1 cellular context compared by ENCODE assay signal in the genomic region with DNA sequence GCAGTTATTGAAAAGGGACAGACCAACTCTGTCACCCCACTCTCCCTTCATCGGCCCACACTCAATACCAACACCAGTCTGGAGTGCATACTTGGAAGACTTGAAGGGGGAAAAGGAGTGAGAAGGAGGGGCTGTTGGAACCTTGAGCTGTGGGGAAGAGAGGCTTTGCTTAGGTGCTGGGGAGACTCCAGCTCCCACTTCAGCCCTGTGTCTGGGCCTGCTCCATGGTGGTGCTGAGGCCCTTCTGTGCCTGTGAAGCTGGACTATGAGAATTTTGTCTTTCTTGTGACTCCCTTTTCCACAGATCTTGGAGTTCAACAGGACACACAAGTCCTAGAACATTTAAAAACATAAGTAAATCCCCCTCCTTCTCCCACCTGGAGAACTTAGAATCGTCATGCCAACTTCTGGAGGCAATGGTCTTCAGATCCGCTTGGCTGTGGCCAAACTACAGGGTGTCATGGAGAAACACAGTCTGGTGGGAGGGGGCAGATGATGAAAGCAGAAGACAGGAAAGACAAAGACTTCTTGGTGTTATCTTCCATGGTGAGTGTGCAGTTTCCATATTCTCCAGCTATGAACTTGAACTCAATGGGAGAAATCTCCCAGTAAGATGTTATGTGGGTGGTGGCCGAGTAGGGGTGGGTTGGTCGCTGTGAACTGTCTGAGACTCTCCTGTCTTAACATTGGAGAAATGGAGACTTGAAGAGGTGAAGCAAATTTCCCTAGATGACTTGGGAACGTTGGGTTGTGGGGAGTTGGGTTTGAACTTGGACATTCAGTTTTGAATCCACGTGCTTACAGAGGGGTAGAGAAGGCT.
TF ChIP-seq lines count a peak whose summit lies in the region.

No MANE protein-coding gene starts in this region.

TF ChIP-seq in K562, 482 proteins besides CTCF, POLR2A, EP300 and RAD21 (continued from another document and continues in another):
- TF ChIP-seq HNRNPLL (IDR thresholded peaks at IDR 0.05; ENCODE audit: low read depth, low read length, poor library complexity, severe bottlenecking) = no peak
- no peak for TF ChIP-seq KDM5B (IDR thresholded peaks at IDR 0.05; ENCODE audit: insufficient replicate concordance, low read depth, low read length)
- TF ChIP-seq SUPT5H (IDR thresholded peaks at IDR 0.05) = no peak
- peak; percentile 96 for TF ChIP-seq ZNF584 (CRISPR knock-in tag; IDR thresholded peaks at IDR 0.05; ENCODE audit: low read depth)
- TF ChIP-seq ZNF583 (CRISPR knock-in tag; IDR thresholded peaks at IDR 0.05) = peak; percentile 64; the same call in 1 of the 2 replicates
- no peak for TF ChIP-seq ZHX1 (conservative IDR thresholded peaks at IDR 0.05; ENCODE audit: low read length)
- no peak for TF ChIP-seq FOXM1 (IDR thresholded peaks at IDR 0.05; ENCODE audit: low read depth)
- TF ChIP-seq FOXM1 (CRISPR knock-in tag; IDR thresholded peaks at IDR 0.05; ENCODE audit: low read depth) = no peak
- TF ChIP-seq NRF1 (conservative IDR thresholded peaks at IDR 0.05 in 1 of 2, IDR thresholded peaks at IDR 0.05 in 1 of 2) = peak in 1 of 2 experiments; percentile 10; a peak in 1 of 4 replicates
- 0 out of 2 replicates have a peak, but pooled peaks have one; percentile 60 for TF ChIP-seq MTA1 (IDR thresholded peaks at IDR 0.05; ENCODE audit: borderline replicate concordance)
- no peak for TF ChIP-seq ZNF699 (CRISPR knock-in tag; IDR thresholded peaks at IDR 0.05; ENCODE audit: insufficient replicate concordance)
- no peak for TF ChIP-seq ZNF263 (CRISPR knock-in tag; IDR thresholded peaks at IDR 0.05; ENCODE audit: borderline replicate concordance)
- TF ChIP-seq SP2 (IDR thresholded peaks at IDR 0.05; ENCODE audit: extremely low read depth, low read depth, low read length, poor library complexity, severe bottlenecking) = no peak
- TF ChIP-seq CTBP1 (IDR thresholded peaks at IDR 0.05; ENCODE audit: borderline replicate concordance) = peak; percentile 52
- TF ChIP-seq ELF4 (CRISPR knock-in tag; IDR thresholded peaks at IDR 0.05) = peak; percentile 78
- TF ChIP-seq, protein P1, sequence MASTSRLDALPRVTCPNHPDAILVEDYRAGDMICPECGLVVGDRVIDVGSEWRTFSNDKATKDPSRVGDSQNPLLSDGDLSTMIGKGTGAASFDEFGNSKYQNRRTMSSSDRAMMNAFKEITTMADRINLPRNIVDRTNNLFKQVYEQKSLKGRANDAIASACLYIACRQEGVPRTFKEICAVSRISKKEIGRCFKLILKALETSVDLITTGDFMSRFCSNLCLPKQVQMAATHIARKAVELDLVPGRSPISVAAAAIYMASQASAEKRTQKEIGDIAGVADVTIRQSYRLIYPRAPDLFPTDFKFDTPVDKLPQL (IDR thresholded peaks at IDR 0.05; ENCODE audit: extremely low read depth, insufficient read length) = no peak
- no peak for TF ChIP-seq POLR2G (IDR thresholded peaks at IDR 0.05; ENCODE audit: low read depth, low read length)
- no peak for TF ChIP-seq GATAD2A (IDR thresholded peaks at IDR 0.05)
- no peak for TF ChIP-seq SMAD2 (IDR thresholded peaks at IDR 0.05; ENCODE audit: low read depth, low read length)
- TF ChIP-seq CBX3 (IDR thresholded peaks at IDR 0.05; ENCODE audit: borderline replicate concordance in 1 of 2, low read length in 2 of 2) = no peak
- TF ChIP-seq, protein P2, sequence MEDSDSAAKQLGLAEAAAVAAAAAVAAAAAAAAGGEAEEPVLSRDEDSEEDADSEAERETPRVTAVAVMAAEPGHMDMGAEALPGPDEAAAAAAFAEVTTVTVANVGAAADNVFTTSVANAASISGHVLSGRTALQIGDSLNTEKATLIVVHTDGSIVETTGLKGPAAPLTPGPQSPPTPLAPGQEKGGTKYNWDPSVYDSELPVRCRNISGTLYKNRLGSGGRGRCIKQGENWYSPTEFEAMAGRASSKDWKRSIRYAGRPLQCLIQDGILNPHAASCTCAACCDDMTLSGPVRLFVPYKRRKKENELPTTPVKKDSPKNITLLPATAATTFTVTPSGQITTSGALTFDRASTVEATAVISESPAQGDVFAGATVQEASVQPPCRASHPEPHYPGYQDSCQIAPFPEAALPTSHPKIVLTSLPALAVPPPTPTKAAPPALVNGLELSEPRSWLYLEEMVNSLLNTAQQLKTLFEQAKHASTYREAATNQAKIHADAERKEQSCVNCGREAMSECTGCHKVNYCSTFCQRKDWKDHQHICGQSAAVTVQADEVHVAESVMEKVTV (CRISPR knock-in tag; IDR thresholded peaks at IDR 0.05) = 0 out of 2 replicates have a peak, but pooled peaks have one; percentile 8
- TF ChIP-seq FOXA3 (CRISPR knock-in tag; conservative IDR thresholded peaks at IDR 0.05 in 1 of 2, IDR thresholded peaks at IDR 0.05 in 1 of 2) = no peak
- TF ChIP-seq, protein P3, sequence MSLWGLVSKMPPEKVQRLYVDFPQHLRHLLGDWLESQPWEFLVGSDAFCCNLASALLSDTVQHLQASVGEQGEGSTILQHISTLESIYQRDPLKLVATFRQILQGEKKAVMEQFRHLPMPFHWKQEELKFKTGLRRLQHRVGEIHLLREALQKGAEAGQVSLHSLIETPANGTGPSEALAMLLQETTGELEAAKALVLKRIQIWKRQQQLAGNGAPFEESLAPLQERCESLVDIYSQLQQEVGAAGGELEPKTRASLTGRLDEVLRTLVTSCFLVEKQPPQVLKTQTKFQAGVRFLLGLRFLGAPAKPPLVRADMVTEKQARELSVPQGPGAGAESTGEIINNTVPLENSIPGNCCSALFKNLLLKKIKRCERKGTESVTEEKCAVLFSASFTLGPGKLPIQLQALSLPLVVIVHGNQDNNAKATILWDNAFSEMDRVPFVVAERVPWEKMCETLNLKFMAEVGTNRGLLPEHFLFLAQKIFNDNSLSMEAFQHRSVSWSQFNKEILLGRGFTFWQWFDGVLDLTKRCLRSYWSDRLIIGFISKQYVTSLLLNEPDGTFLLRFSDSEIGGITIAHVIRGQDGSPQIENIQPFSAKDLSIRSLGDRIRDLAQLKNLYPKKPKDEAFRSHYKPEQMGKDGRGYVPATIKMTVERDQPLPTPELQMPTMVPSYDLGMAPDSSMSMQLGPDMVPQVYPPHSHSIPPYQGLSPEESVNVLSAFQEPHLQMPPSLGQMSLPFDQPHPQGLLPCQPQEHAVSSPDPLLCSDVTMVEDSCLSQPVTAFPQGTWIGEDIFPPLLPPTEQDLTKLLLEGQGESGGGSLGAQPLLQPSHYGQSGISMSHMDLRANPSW (CRISPR knock-in tag; IDR thresholded peaks at IDR 0.05) = no peak
- TF ChIP-seq, protein P4, sequence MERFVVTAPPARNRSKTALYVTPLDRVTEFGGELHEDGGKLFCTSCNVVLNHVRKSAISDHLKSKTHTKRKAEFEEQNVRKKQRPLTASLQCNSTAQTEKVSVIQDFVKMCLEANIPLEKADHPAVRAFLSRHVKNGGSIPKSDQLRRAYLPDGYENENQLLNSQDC (CRISPR knock-in tag; IDR thresholded peaks at IDR 0.05) = no peak
- no peak for TF ChIP-seq ZNF124 (CRISPR knock-in tag; IDR thresholded peaks at IDR 0.05)
- TF ChIP-seq NR1H2 (CRISPR knock-in tag; IDR thresholded peaks at IDR 0.05) = no peak
- peak; percentile 42 for TF ChIP-seq TAF7 (tag; IDR thresholded peaks at IDR 0.05)
- no peak for TF ChIP-seq ZNF217 (CRISPR knock-in tag; IDR thresholded peaks at IDR 0.05)
- TF ChIP-seq FOSL1 (tag; conservative IDR thresholded peaks at IDR 0.05) = no peak
- TF ChIP-seq ZBTB33 (CRISPR knock-in tag; IDR thresholded peaks at IDR 0.05) = no peak
- no peak for TF ChIP-seq ZNF431 (CRISPR knock-in tag; IDR thresholded peaks at IDR 0.05)
- TF ChIP-seq, protein P5, sequence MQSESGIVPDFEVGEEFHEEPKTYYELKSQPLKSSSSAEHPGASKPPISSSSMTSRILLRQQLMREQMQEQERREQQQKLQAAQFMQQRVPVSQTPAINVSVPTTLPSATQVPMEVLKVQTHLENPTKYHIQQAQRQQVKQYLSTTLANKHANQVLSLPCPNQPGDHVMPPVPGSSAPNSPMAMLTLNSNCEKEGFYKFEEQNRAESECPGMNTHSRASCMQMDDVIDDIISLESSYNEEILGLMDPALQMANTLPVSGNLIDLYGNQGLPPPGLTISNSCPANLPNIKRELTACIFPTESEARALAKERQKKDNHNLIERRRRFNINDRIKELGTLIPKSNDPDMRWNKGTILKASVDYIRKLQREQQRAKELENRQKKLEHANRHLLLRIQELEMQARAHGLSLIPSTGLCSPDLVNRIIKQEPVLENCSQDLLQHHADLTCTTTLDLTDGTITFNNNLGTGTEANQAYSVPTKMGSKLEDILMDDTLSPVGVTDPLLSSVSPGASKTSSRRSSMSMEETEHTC (IDR thresholded peaks at IDR 0.05) = no peak
- no peak for TF ChIP-seq HMG20A (CRISPR knock-in tag; conservative IDR thresholded peaks at IDR 0.05)
- TF ChIP-seq, protein P6, sequence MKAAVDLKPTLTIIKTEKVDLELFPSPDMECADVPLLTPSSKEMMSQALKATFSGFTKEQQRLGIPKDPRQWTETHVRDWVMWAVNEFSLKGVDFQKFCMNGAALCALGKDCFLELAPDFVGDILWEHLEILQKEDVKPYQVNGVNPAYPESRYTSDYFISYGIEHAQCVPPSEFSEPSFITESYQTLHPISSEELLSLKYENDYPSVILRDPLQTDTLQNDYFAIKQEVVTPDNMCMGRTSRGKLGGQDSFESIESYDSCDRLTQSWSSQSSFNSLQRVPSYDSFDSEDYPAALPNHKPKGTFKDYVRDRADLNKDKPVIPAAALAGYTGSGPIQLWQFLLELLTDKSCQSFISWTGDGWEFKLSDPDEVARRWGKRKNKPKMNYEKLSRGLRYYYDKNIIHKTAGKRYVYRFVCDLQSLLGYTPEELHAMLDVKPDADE (conservative IDR thresholded peaks at IDR 0.05; ENCODE audit: control insufficient read depth, low read depth, low read length) = no peak
- TF ChIP-seq CEBPG (CRISPR knock-in tag; IDR thresholded peaks at IDR 0.05) = peak; percentile 87
- peak; percentile 73 to 75 for TF ChIP-seq CEBPG (tag; conservative IDR thresholded peaks at IDR 0.05 in 1 of 2, IDR thresholded peaks at IDR 0.05 in 1 of 2)
- no peak; the same call in 1 of the 2 replicates for TF ChIP-seq KLF10 (CRISPR knock-in tag; IDR thresholded peaks at IDR 0.05)
- peak; percentile 53 for TF ChIP-seq PTRF (tag; IDR thresholded peaks at IDR 0.05)
- peak; percentile 15; the same call in 1 of the 2 replicates for TF ChIP-seq ZNF134 (CRISPR knock-in tag; conservative IDR thresholded peaks at IDR 0.05)
- TF ChIP-seq SRSF9 (IDR thresholded peaks at IDR 0.05; ENCODE audit: borderline replicate concordance, low read depth, low read length) = no peak
- TF ChIP-seq ZNF57 (CRISPR knock-in tag; IDR thresholded peaks at IDR 0.05) = peak; percentile 39; the same call in 1 of the 2 replicates
- TF ChIP-seq RBM34 (IDR thresholded peaks at IDR 0.05; ENCODE audit: borderline replicate concordance, insufficient read depth, low read length) = no peak
- no peak for TF ChIP-seq ZNF140 (CRISPR knock-in tag; IDR thresholded peaks at IDR 0.05)
- no peak for TF ChIP-seq POLR3G (IDR thresholded peaks at IDR 0.05; ENCODE audit: extremely low read depth, insufficient read length, insufficient replicate concordance)
- TF ChIP-seq, protein P7, sequence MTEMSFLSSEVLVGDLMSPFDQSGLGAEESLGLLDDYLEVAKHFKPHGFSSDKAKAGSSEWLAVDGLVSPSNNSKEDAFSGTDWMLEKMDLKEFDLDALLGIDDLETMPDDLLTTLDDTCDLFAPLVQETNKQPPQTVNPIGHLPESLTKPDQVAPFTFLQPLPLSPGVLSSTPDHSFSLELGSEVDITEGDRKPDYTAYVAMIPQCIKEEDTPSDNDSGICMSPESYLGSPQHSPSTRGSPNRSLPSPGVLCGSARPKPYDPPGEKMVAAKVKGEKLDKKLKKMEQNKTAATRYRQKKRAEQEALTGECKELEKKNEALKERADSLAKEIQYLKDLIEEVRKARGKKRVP (CRISPR knock-in tag; IDR thresholded peaks at IDR 0.05) = peak; percentile 87
- TF ChIP-seq MYNN (IDR thresholded peaks at IDR 0.05) = no peak
- TF ChIP-seq MYNN (CRISPR knock-in tag; IDR thresholded peaks at IDR 0.05) = no peak
- TF ChIP-seq MCM3 (IDR thresholded peaks at IDR 0.05) = no peak
- TF ChIP-seq, protein P8, sequence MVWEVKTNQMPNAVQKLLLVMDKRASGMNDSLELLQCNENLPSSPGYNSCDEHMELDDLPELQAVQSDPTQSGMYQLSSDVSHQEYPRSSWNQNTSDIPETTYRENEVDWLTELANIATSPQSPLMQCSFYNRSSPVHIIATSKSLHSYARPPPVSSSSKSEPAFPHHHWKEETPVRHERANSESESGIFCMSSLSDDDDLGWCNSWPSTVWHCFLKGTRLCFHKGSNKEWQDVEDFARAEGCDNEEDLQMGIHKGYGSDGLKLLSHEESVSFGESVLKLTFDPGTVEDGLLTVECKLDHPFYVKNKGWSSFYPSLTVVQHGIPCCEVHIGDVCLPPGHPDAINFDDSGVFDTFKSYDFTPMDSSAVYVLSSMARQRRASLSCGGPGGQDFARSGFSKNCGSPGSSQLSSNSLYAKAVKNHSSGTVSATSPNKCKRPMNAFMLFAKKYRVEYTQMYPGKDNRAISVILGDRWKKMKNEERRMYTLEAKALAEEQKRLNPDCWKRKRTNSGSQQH (CRISPR knock-in tag; IDR thresholded peaks at IDR 0.05) = peak; percentile 5; the same call in 1 of the 2 replicates
- peak; percentile 40; the same call in 1 of the 2 replicates for TF ChIP-seq LEF1 (IDR thresholded peaks at IDR 0.05)
- peak; percentile 25 for TF ChIP-seq POLR2B (IDR thresholded peaks at IDR 0.05; ENCODE audit: low read depth, partially characterized antibody)
